In the genomic region with DNA sequence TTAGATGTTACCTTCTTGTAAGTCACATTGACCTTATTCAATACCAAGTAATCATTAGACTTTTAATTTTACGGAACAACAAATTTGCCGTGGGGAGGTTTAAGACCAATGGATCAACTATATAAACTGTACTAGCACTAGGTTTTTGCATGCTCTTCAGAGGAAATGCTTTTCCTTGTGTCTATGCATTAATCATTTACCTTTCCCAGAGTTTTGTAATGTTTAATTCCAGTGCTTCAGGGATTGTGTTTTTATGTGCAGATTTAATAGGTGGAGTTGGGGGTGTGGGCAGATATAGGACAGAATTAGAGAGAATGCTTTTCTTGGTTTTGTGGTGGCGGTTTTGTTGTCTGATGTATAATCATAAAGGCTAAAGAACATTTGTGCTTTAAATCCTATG, we compare ENCODE assay signal across 33 cellular contexts.
"Had no signal": no experiment of that assay in that cellular context is flagged by ENCODE, and none has a peak within 500 bp of the region (broad histone marks: within the 10 kb centered on the region; RNA-seq: fewer than 3 reads in every experiment).

No MANE protein-coding gene starts in this region.

- H3K27ac Mint-ChIP-seq: activated B cell treated with CpG ODN at 0.5 μM for 24 hours; activated CD4-positive, alpha-beta memory T cell treated with anti-CD3 and anti-CD28 coated beads, Interleukin-2, amount 10 ng/mL, durations not matched to agents 7 days and 5 days; activated CD4-positive, alpha-beta T cell treated with anti-CD3 and anti-CD28 coated beads, Interleukin-2, amount 10 ng/mL, durations not matched to agents 24 days and 14 days; activated CD8-positive, alpha-beta memory T cell treated with anti-CD3 and anti-CD28 coated beads, Interleukin-2, amount 10 ng/mL, durations not matched to agents 7 days and 5 days; activated CD8-positive, alpha-beta T cell treated with anti-CD3 and anti-CD28 coated beads, Interleukin-2, amount 10 ng/mL, durations not matched to agents 7 days and 5 days; activated naive CD4-positive, alpha-beta T cell treated with anti-CD3 and anti-CD28 coated beads, Interleukin-2, amount 10 ng/mL, durations not matched to agents 7 days and 5 days; activated naive CD4-positive, alpha-beta T cell treated with anti-CD3 and anti-CD28 coated beads, Interleukin-2, amount 50 U/mL, for 24 hours; activated naive CD8-positive, alpha-beta T cell; activated naive CD8-positive, alpha-beta T cell treated with anti-CD3 and anti-CD28 coated beads, Interleukin-2, amount 10 ng/mL, durations not matched to agents 7 days and 5 days; activated naive CD8-positive, alpha-beta T cell treated with anti-CD3 and anti-CD28 coated beads, Interleukin-2, amount 50 U/mL, for 24 hours; activated T-cell treated with anti-CD3 and anti-CD28 coated beads, Interleukin-2, amount 50 U/mL, for 24 hours; activated T-helper 2 cell treated with anti-CD3 and anti-CD28 coated beads, Interferon-gamma antibody, Interleukin-2, Interleukin-4, amounts not matched to agents 10 μg/mL and 5 μg/mL and 100 μg/mL, durations not matched to agents 14 hours and 24 hours and 36 hours; brain; T-helper 1 cell treated with Interleukin-12 subunit alpha and Interleukin-12 subunit beta and Interleukin-4 antibody, amounts not matched to agents 30 μg/mL and 1 μg/mL, for 36 hours; T-helper 2 cell treated with Interferon-gamma antibody and Interleukin-4, amounts not matched to agents 5 μg/mL and 100 μg/mL, for 36 hours had no signal

- DNase-seq: activated B cell treated with CpG ODN at 0.5 μM for 24 hours; activated CD4-positive, alpha-beta memory T cell treated with anti-CD3 and anti-CD28 coated beads, Interleukin-2, amount 10 ng/mL, durations not matched to agents 7 days and 5 days; activated CD4-positive, alpha-beta T cell treated with anti-CD3 and anti-CD28 coated beads for 4 hours; activated CD4-positive, alpha-beta T cell treated with anti-CD3 and anti-CD28 coated beads, Interleukin-2, amount 10 ng/mL, durations not matched to agents 24 days and 14 days; activated CD4-positive, alpha-beta T cell treated with anti-CD3 and anti-CD28 coated beads, Interleukin-2, amount 50 U/mL, for 1 hour; activated CD4-positive, alpha-beta T cell treated with anti-CD3 and anti-CD28 coated beads, Interleukin-2, amount 50 U/mL, for 4 hours; activated CD4-positive, CD25-positive, alpha-beta regulatory T cell treated with anti-CD3 and anti-CD28 coated beads, Interleukin-2, amount 50 U/mL, for 72 hours; activated CD8-positive, alpha-beta memory T cell treated with anti-CD3 and anti-CD28 coated beads for 24 hours; activated CD8-positive, alpha-beta memory T cell treated with anti-CD3 and anti-CD28 coated beads, Interleukin-2, amount 10 ng/mL, durations not matched to agents 7 days and 5 days; activated CD8-positive, alpha-beta memory T cell treated with anti-CD3 and anti-CD28 coated beads, Interleukin-2, amount 50 U/mL, for 48 hours; activated CD8-positive, alpha-beta T cell treated with anti-CD3 and anti-CD28 coated beads, Interleukin-2, amount 10 ng/mL, durations not matched to agents 7 days and 5 days; activated effector memory CD4-positive, alpha-beta T cell treated with Interleukin-2 at 50 U/mL for 16 hours; activated gamma-delta T cell; activated naive CD4-positive, alpha-beta T cell treated with anti-CD3 and anti-CD28 coated beads, Interleukin-2, amount 10 ng/mL, durations not matched to agents 7 days and 5 days; activated naive CD4-positive, alpha-beta T cell treated with Interleukin-2 at 50 U/mL for 16 hours; activated naive CD8-positive, alpha-beta T cell treated with anti-CD3 and anti-CD28 coated beads, Interleukin-2, amount 10 ng/mL, durations not matched to agents 7 days and 5 days; activated naive CD8-positive, alpha-beta T cell treated with anti-CD3 and anti-CD28 coated beads, Interleukin-2, amount 50 U/mL, for 24 hours; activated T-cell treated with anti-CD3 and anti-CD28 coated beads, Interleukin-2, amount 50 U/mL, for 24 hours; activated T-cell treated with anti-CD3 and anti-CD28 coated beads, Interleukin-2, amount 50 U/mL, for 48 hours; amygdala; anterior cingulate cortex; caudate nucleus; cerebellar nuclear complex; T-helper 1 cell; T-helper 2 cell; T-helper 9 cell had no signal

- H3K4me1 Mint-ChIP-seq: activated B cell treated with CpG ODN at 0.5 μM for 24 hours; activated CD4-positive, alpha-beta memory T cell treated with anti-CD3 and anti-CD28 coated beads, Interleukin-2, amount 10 ng/mL, durations not matched to agents 7 days and 5 days; activated CD4-positive, alpha-beta T cell treated with anti-CD3 and anti-CD28 coated beads, Interleukin-2, amount 10 ng/mL, durations not matched to agents 24 days and 14 days; activated CD8-positive, alpha-beta memory T cell treated with anti-CD3 and anti-CD28 coated beads, Interleukin-2, amount 10 ng/mL, durations not matched to agents 7 days and 5 days; activated naive CD4-positive, alpha-beta T cell treated with anti-CD3 and anti-CD28 coated beads, Interleukin-2, amount 10 ng/mL, durations not matched to agents 7 days and 5 days; activated naive CD4-positive, alpha-beta T cell treated with anti-CD3 and anti-CD28 coated beads, Interleukin-2, amount 50 U/mL, for 24 hours; activated naive CD8-positive, alpha-beta T cell treated with anti-CD3 and anti-CD28 coated beads, Interleukin-2, amount 10 ng/mL, durations not matched to agents 7 days and 5 days; activated naive CD8-positive, alpha-beta T cell treated with anti-CD3 and anti-CD28 coated beads, Interleukin-2, amount 50 U/mL, for 24 hours; central memory CD8-positive, alpha-beta T cell had no signal

- H3K27me3 Mint-ChIP-seq: activated B cell treated with CpG ODN at 0.5 μM for 24 hours; activated CD4-positive, alpha-beta T cell treated with anti-CD3 and anti-CD28 coated beads, Interleukin-2, amount 10 ng/mL, durations not matched to agents 24 days and 14 days; activated CD8-positive, alpha-beta memory T cell treated with anti-CD3 and anti-CD28 coated beads, Interleukin-2, amount 10 ng/mL, durations not matched to agents 7 days and 5 days; activated naive CD4-positive, alpha-beta T cell treated with anti-CD3 and anti-CD28 coated beads, Interleukin-2, amount 10 ng/mL, durations not matched to agents 7 days and 5 days; brain had no signal

- H3K9me3 Mint-ChIP-seq: activated B cell treated with CpG ODN at 0.5 μM for 24 hours; activated CD4-positive, alpha-beta memory T cell treated with anti-CD3 and anti-CD28 coated beads, Interleukin-2, amount 10 ng/mL, durations not matched to agents 7 days and 5 days; activated CD4-positive, alpha-beta T cell treated with anti-CD3 and anti-CD28 coated beads, Interleukin-2, amount 10 ng/mL, durations not matched to agents 24 days and 14 days; activated naive CD4-positive, alpha-beta T cell treated with anti-CD3 and anti-CD28 coated beads, Interleukin-2, amount 10 ng/mL, durations not matched to agents 7 days and 5 days; activated naive CD4-positive, alpha-beta T cell treated with anti-CD3 and anti-CD28 coated beads, Interleukin-2, amount 50 U/mL, for 24 hours; activated naive CD8-positive, alpha-beta T cell treated with anti-CD3 and anti-CD28 coated beads, Interleukin-2, amount 50 U/mL, for 24 hours; activated T-cell treated with anti-CD3 and anti-CD28 coated beads, Interleukin-2, amount 50 U/mL, for 24 hours; activated T-helper 2 cell treated with anti-CD3 and anti-CD28 coated beads, Interferon-gamma antibody, Interleukin-2, Interleukin-4, amounts not matched to agents 10 μg/mL and 5 μg/mL and 100 μg/mL, durations not matched to agents 14 hours and 24 hours and 36 hours; central memory CD8-positive, alpha-beta T cell; T-helper 1 cell treated with Interleukin-12 subunit alpha and Interleukin-12 subunit beta and Interleukin-4 antibody, amounts not matched to agents 30 μg/mL and 1 μg/mL, for 36 hours; T-helper 2 cell treated with Interferon-gamma antibody and Interleukin-4, amounts not matched to agents 5 μg/mL and 100 μg/mL, for 36 hours had no signal

- H3K4me3 Mint-ChIP-seq: activated B cell treated with CpG ODN at 0.5 μM for 24 hours; activated CD4-positive, alpha-beta memory T cell treated with anti-CD3 and anti-CD28 coated beads, Interleukin-2, amount 10 ng/mL, durations not matched to agents 7 days and 5 days; activated CD4-positive, alpha-beta T cell treated with anti-CD3 and anti-CD28 coated beads, Interleukin-2, amount 10 ng/mL, durations not matched to agents 24 days and 14 days; activated CD8-positive, alpha-beta memory T cell treated with anti-CD3 and anti-CD28 coated beads, Interleukin-2, amount 10 ng/mL, durations not matched to agents 7 days and 5 days; activated CD8-positive, alpha-beta T cell treated with anti-CD3 and anti-CD28 coated beads, Interleukin-2, amount 10 ng/mL, durations not matched to agents 7 days and 5 days; activated naive CD4-positive, alpha-beta T cell treated with anti-CD3 and anti-CD28 coated beads, Interleukin-2, amount 10 ng/mL, durations not matched to agents 7 days and 5 days; activated naive CD4-positive, alpha-beta T cell treated with anti-CD3 and anti-CD28 coated beads, Interleukin-2, amount 50 U/mL, for 24 hours; activated naive CD8-positive, alpha-beta T cell; activated naive CD8-positive, alpha-beta T cell treated with anti-CD3 and anti-CD28 coated beads, Interleukin-2, amount 10 ng/mL, durations not matched to agents 7 days and 5 days; activated naive CD8-positive, alpha-beta T cell treated with anti-CD3 and anti-CD28 coated beads, Interleukin-2, amount 50 U/mL, for 24 hours; activated T-cell treated with anti-CD3 and anti-CD28 coated beads, Interleukin-2, amount 50 U/mL, for 24 hours; brain; central memory CD8-positive, alpha-beta T cell; T-helper 1 cell treated with Interleukin-12 subunit alpha and Interleukin-12 subunit beta and Interleukin-4 antibody, amounts not matched to agents 30 μg/mL and 1 μg/mL, for 36 hours; T-helper 2 cell treated with Interferon-gamma antibody and Interleukin-4, amounts not matched to agents 5 μg/mL and 100 μg/mL, for 36 hours had no signal

- ATAC-seq: activated CD8-positive, alpha-beta memory T cell treated with anti-CD3 and anti-CD28 coated beads, Interleukin-2, amount 10 ng/mL, durations not matched to agents 7 days and 5 days; activated CD8-positive, alpha-beta T cell treated with anti-CD3 and anti-CD28 coated beads, Interleukin-2, amount 10 ng/mL, durations not matched to agents 7 days and 5 days; activated naive CD8-positive, alpha-beta T cell treated with anti-CD3 and anti-CD28 coated beads, Interleukin-2, amount 50 U/mL, for 24 hours had no signal

- H3K36me3 Mint-ChIP-seq: activated CD8-positive, alpha-beta memory T cell treated with anti-CD3 and anti-CD28 coated beads, Interleukin-2, amount 10 ng/mL, durations not matched to agents 7 days and 5 days; activated naive CD4-positive, alpha-beta T cell treated with anti-CD3 and anti-CD28 coated beads, Interleukin-2, amount 10 ng/mL, durations not matched to agents 7 days and 5 days; activated naive CD4-positive, alpha-beta T cell treated with anti-CD3 and anti-CD28 coated beads, Interleukin-2, amount 50 U/mL, for 24 hours; activated naive CD8-positive, alpha-beta T cell; activated naive CD8-positive, alpha-beta T cell treated with anti-CD3 and anti-CD28 coated beads, Interleukin-2, amount 10 ng/mL, durations not matched to agents 7 days and 5 days had no signal
